ENCODE assay signal across 8 cellular contexts in the genomic region with DNA sequence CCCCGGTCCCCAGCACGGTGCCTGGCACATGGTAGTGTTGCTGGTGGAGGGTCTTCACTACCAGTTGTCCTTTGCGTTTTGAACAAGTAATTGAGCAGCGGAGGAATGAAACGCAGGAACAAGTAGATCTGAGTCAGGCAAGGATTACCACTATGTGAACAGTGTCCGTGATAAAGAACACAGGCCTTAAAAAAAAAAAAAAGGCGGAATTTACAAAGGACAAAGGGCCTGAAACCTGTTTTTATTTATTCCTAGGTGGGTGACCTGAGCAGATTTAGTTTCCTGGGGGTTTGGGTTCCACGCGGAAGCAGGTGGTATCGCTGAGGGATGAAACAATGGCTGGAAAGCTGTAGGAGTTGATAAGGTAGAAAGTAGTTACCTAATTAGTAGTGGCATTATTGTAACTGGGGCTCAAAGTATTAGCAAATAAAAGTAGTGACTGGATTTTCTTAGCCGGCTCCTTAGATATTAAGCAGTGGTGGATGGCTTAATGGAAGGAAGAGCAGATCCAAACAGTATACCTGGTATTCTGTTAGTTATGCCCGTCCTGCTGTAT. TPM values are rescaled to one million over a fixed set of nuclear protein-coding genes. Genes with fewer than 3 reads are reported as not detected.
A peak's percentile ranks its signal among the peaks of the same experiment; 100 is the strongest.
DNase-seq lines count a peak whose midpoint lies in the region; ATAC-seq and TF ChIP-seq lines count a peak whose summit lies in the region.

No MANE protein-coding gene starts in this region.

- no peaks in the 10 kb centered on the region for H3K27me3 ChIP-seq in right cardiac atrium (ENCODE audit: control insufficient read depth, insufficient read depth)

- intact Hi-C loops in activated T-helper 1 cell treated with anti-CD3 and anti-CD28 coated beads, Interleukin-12 subunit alpha, Interleukin-12 subunit beta, Interleukin-2, Interleukin-4 antibody, amounts not matched to agents 30 ng/mL and 10 ng/mL and 1 ng/mL, durations not matched to agents 14 hours and 24 hours and 36 hours (cut with micrococcal nuclease) = no loop called here
- intact Hi-C loops in right cardiac atrium (cut with DNase I) = loop anchor here in 2 of 4 donors (2.0 to 5.0 kb wide), 3 partner anchors 20 to 62 kb away; no protein-coding TSS in a partner anchor

- H3K4me3 Mint-ChIP-seq in HFFc6 = peak overlapping the region; percentile 95
- H3K4me3 Mint-ChIP-seq in activated T-helper 1 cell treated with anti-CD3 and anti-CD28 coated beads, Interleukin-12 subunit alpha, Interleukin-12 subunit beta, Interleukin-2, Interleukin-4 antibody, amounts not matched to agents 30 ng/mL and 10 ng/mL and 1 ng/mL, durations not matched to agents 14 hours and 24 hours and 36 hours = peak overlapping the region; percentile 88

- peak overlapping the region; percentile 93 for H3K27ac Mint-ChIP-seq in HFFc6
- H3K27ac Mint-ChIP-seq in activated T-helper 1 cell treated with anti-CD3 and anti-CD28 coated beads, Interleukin-12 subunit alpha, Interleukin-12 subunit beta, Interleukin-2, Interleukin-4 antibody, amounts not matched to agents 30 ng/mL and 10 ng/mL and 1 ng/mL, durations not matched to agents 14 hours and 24 hours and 36 hours = no peak overlapping the region

- DNase-seq in HFFc6 (no peak), right cardiac atrium (no peak), skeletal muscle cell (ENCODE audit: low read depth) (no peak), COLO829 (ENCODE audit: low spot score) (no peak), ureter (ENCODE audit: low spot score) (no peak)
- no peak for DNase-seq in activated T-helper 1 cell treated with anti-CD3 and anti-CD28 coated beads, Interleukin-12 subunit alpha, Interleukin-12 subunit beta, Interleukin-2, Interleukin-4 antibody, amounts not matched to agents 30 ng/mL and 10 ng/mL and 1 ng/mL, durations not matched to agents 14 hours and 24 hours and 36 hours (ENCODE audit: low spot score)
- DNase-seq in activated effector memory CD4-positive, alpha-beta T cell treated with Interleukin-2 at 50 U/mL for 16 hours = no peak

- H3K4me1 ChIP-seq in right cardiac atrium (ENCODE audit: control insufficient read depth, insufficient read depth, low read length) = peaks cover 12% of the 10 kb centered on the region

- H3K27me3 Mint-ChIP-seq in HFFc6 (ENCODE audit: insufficient read depth) = peaks cover 3% of the 10 kb centered on the region; the same call in 1 of the 2 replicates
- H3K27me3 Mint-ChIP-seq in activated T-helper 1 cell treated with anti-CD3 and anti-CD28 coated beads, Interleukin-12 subunit alpha, Interleukin-12 subunit beta, Interleukin-2, Interleukin-4 antibody, amounts not matched to agents 30 ng/mL and 10 ng/mL and 1 ng/mL, durations not matched to agents 14 hours and 24 hours and 36 hours (ENCODE audit: insufficient read depth) = peaks cover 14% of the 10 kb centered on the region

- H3K9me3 ChIP-seq in right cardiac atrium (ENCODE audit: control insufficient read depth, low read length) = no peaks in the 10 kb centered on the region

- H3K36me3 Mint-ChIP-seq in HFFc6 (ENCODE audit: low read depth) = peaks cover 39% of the 10 kb centered on the region
- peaks cover 5% of the 10 kb centered on the region for H3K36me3 Mint-ChIP-seq in activated T-helper 1 cell treated with anti-CD3 and anti-CD28 coated beads, Interleukin-12 subunit alpha, Interleukin-12 subunit beta, Interleukin-2, Interleukin-4 antibody, amounts not matched to agents 30 ng/mL and 10 ng/mL and 1 ng/mL, durations not matched to agents 14 hours and 24 hours and 36 hours (ENCODE audit: low read depth)

- peaks cover 16% of the 10 kb centered on the region for H3K9me3 Mint-ChIP-seq in HFFc6
- H3K9me3 Mint-ChIP-seq in activated T-helper 1 cell treated with anti-CD3 and anti-CD28 coated beads, Interleukin-12 subunit alpha, Interleukin-12 subunit beta, Interleukin-2, Interleukin-4 antibody, amounts not matched to agents 30 ng/mL and 10 ng/mL and 1 ng/mL, durations not matched to agents 14 hours and 24 hours and 36 hours = peaks cover 5% of the 10 kb centered on the region

- H3K4me3 ChIP-seq in right cardiac atrium (ENCODE audit: low read length) = peak overlapping the region; percentile 51
- H3K4me3 ChIP-seq in skeletal muscle cell (ENCODE audit: low read depth, low read length) = peak overlapping the region; percentile 88

- peak overlapping the region; percentile 93 for H3K27ac ChIP-seq in right cardiac atrium (ENCODE audit: low read length)

- peaks cover 62% of the 10 kb centered on the region for H3K4me1 Mint-ChIP-seq in HFFc6 (ENCODE audit: low read depth)
- peaks cover 45% of the 10 kb centered on the region for H3K4me1 Mint-ChIP-seq in activated T-helper 1 cell treated with anti-CD3 and anti-CD28 coated beads, Interleukin-12 subunit alpha, Interleukin-12 subunit beta, Interleukin-2, Interleukin-4 antibody, amounts not matched to agents 30 ng/mL and 10 ng/mL and 1 ng/mL, durations not matched to agents 14 hours and 24 hours and 36 hours (ENCODE audit: low read depth)

- WGBS in right cardiac atrium = 31% methylated on average over 12 of the region's 12 CpGs

- peak; percentile 0 to 1 for ATAC-seq in right cardiac atrium
- no peak for ATAC-seq in HG02981 (IDR thresholded peaks at IDR 0.05; ENCODE audit: unreplicated experiment)

- no peak for TF ChIP-seq CTCF in HFFc6 (IDR thresholded peaks at IDR 0.05)

RNA-seq across cellular contexts. Expression of a gene that starts 1.1 kb away (rescaled TPM):
- 10 to 100 TPM; 54.0 to 70.7 (median 59.9) TPM for total RNA-seq in HFFc6 (2021; fragmentation: NEBNext Ultra II Directional; extraction: Animal tissue kit (Norgen Biotek cat#: 25700))
- 4.4 and 5.8 TPM in 2 replicates for total RNA-seq in activated T-helper 1 cell treated with anti-CD3 and anti-CD28 coated beads, Interleukin-12 subunit alpha, Interleukin-12 subunit beta, Interleukin-2, Interleukin-4 antibody, amounts not matched to agents 30 ng/mL and 10 ng/mL and 1 ng/mL, durations not matched to agents 14 hours and 24 hours and 36 hours
- total RNA-seq in right cardiac atrium (10 to 100 TPM; 30.7 to 41.4 (median 35.5) TPM), ureter (29.8 TPM)
- polyA plus RNA-seq in right cardiac atrium = 23.6 TPM
